9 cellular contexts compared by ENCODE assay signal in genomic region chr11:102268985-102269470, GRCh38. TPM values are rescaled to one million over a fixed set of nuclear protein-coding genes. Genes with fewer than 3 reads are reported as not detected.
DNase-seq lines count a peak whose midpoint lies in the region; ATAC-seq and TF ChIP-seq lines count a peak whose summit lies in the region.
"Had no signal": no experiment of that assay in that cellular context is flagged by ENCODE, and none has a peak within 500 bp of the region (broad histone marks: within the 10 kb centered on the region; RNA-seq: fewer than 3 reads in every experiment).

No MANE protein-coding gene starts in this region.

- no peaks in the 10 kb centered on the region for H3K79me2 ChIP-seq in SK-N-SH (ENCODE audit: insufficient read depth)

- no peaks in the 10 kb centered on the region for H3K9me2 ChIP-seq in SK-N-SH

- ATAC-seq in SK-N-SH treated with all-trans-retinoic acid at 6 μM for 48 hours (no peak), GM21737 (IDR thresholded peaks at IDR 0.05; ENCODE audit: unreplicated experiment) (no peak)
- ATAC-seq in activated T-helper 17 cell treated with anti-CD3 and anti-CD28 coated beads, Interleukin-2, amount 50 U/mL, for 72 hours (replicated peaks), result no peak

- POLR2A ChIA-PET in SK-N-SH (lab: Yijun Ruan, JAX), result no interaction called here

- H3K4me1 ChIP-seq in SK-N-SH (ENCODE audit: control insufficient read depth in 1 of 2, insufficient read depth in 2 of 2, low read depth in 1 of 2, low read length in 1 of 2) (peaks cover 6 to 32% of the 10 kb centered on the region in 2 experiments), iPS-18a (ENCODE audit: control insufficient read depth, low read depth, low read length) (peaks cover 8% of the 10 kb centered on the region), suprapubic skin (peaks cover 33% of the 10 kb centered on the region)

- H3K9me3 ChIP-seq in SK-N-SH, result no peaks in the 10 kb centered on the region
- H3K9me3 ChIP-seq in iPS-18a (ENCODE audit: control insufficient read depth, low read depth, low read length), result no peaks in the 10 kb centered on the region
- H3K9me3 ChIP-seq in suprapubic skin, result no peaks in the 10 kb centered on the region

- H3K4me3 ChIP-seq in SK-N-SH (ENCODE audit: low read depth in 2 of 2, low read length in 1 of 2) (peak overlapping the region; percentile 35 to 52), iPS-18a (ENCODE audit: low read length) (peak overlapping the region; percentile 59), suprapubic skin (peak overlapping the region; percentile 54)

- no peak for TF ChIP-seq RAD21 in SK-N-SH (IDR thresholded peaks at IDR 0.05; ENCODE audit: low read length)

- peak overlapping the region; percentile 88 for H3K4me3 Mint-ChIP-seq in activated T-helper 17 cell treated with anti-CD3 and anti-CD28 coated beads, Interleukin-2, amount 50 U/mL, for 72 hours

- H3K4me1 Mint-ChIP-seq in activated T-helper 17 cell treated with anti-CD3 and anti-CD28 coated beads, Interleukin-2, amount 50 U/mL, for 72 hours, result peaks cover 25% of the 10 kb centered on the region

- H3K27ac ChIP-seq in SK-N-SH (ENCODE audit: low read depth in 2 of 2, low read length in 1 of 2) (peak overlapping the region; percentile 5 to 40; a peak in 2 of 4 replicates), iPS-18a (ENCODE audit: low read length) (no peak overlapping the region), suprapubic skin (peak overlapping the region; percentile 94)

- TF ChIP-seq POLR2A in suprapubic skin (IDR thresholded peaks at IDR 0.05), result no peak

- H3K9ac ChIP-seq in SK-N-SH, result no peak overlapping the region
- no peak overlapping the region for H3K9ac ChIP-seq in iPS-18a (ENCODE audit: low read length)

- H3K36me3 ChIP-seq in SK-N-SH (replicated peaks in 1 of 2; ENCODE audit: control insufficient read depth in 1 of 2, insufficient read depth in 2 of 2, low read length in 1 of 2), result no peaks in the 10 kb centered on the region
- no peaks in the 10 kb centered on the region for H3K36me3 ChIP-seq in iPS-18a (ENCODE audit: control insufficient read depth, low read depth, low read length)
- no peaks in the 10 kb centered on the region for H3K36me3 ChIP-seq in suprapubic skin

- DNase-seq in SK-N-SH (no peak), suprapubic skin (ENCODE audit: low spot score in 2 of 2) (no peak), NCI-H524 treated with DMSO at 0.1 percent for 48 hours (lab: John Stamatoyannopoulos, UW) (no peak), NCI-H2196 (lab: John Stamatoyannopoulos, UW; ENCODE audit: unreplicated experiment) (no peak)
- DNase-seq: NCI-H510A treated with DMSO at 0.1 percent for 48 hours had no signal

- peak overlapping the region; percentile 85 for H3K27ac Mint-ChIP-seq in activated T-helper 17 cell treated with anti-CD3 and anti-CD28 coated beads, Interleukin-2, amount 50 U/mL, for 72 hours

- 4% methylated on average over 6 of the region's 6 CpGs for WGBS in SK-N-SH (ENCODE audit: low lambda C conversion rate)
- WGBS in suprapubic skin, result 13% methylated on average over 6 of the region's 6 CpGs

- H2AFZ ChIP-seq in SK-N-SH (ENCODE audit: low read depth), result peak overlapping the region; percentile 48; the same call in 1 of the 2 replicates

- H3F3A ChIP-seq in SK-N-SH (replicated peaks; ENCODE audit: insufficient read depth), result peaks cover 43% of the 10 kb centered on the region

- CTCF ChIA-PET in SK-N-SH (lab: Yijun Ruan, JAX), result interaction anchor here (0.8 to 3.3 kb wide), 10 partner anchors 11 to 261 kb away, joined by 3 to 14 read pairs (median 5); no protein-coding TSS in a partner anchor

- no peaks in the 10 kb centered on the region for H4K20me1 ChIP-seq in SK-N-SH (ENCODE audit: insufficient read depth)

- H3K27me3 ChIP-seq in SK-N-SH (ENCODE audit: insufficient read depth) (no peaks in the 10 kb centered on the region), iPS-18a (ENCODE audit: control insufficient read depth, insufficient read depth, low read length) (peaks cover 5% of the 10 kb centered on the region), suprapubic skin (no peaks in the 10 kb centered on the region)

- TF ChIP-seq CTCF in SK-N-SH (IDR thresholded peaks at IDR 0.05) (no peak), suprapubic skin (IDR thresholded peaks at IDR 0.05) (no peak)

- no peaks in the 10 kb centered on the region for H3K36me3 Mint-ChIP-seq in activated T-helper 17 cell treated with anti-CD3 and anti-CD28 coated beads, Interleukin-2, amount 50 U/mL, for 72 hours (ENCODE audit: low read depth)

- H3K9me3 Mint-ChIP-seq in activated T-helper 17 cell treated with anti-CD3 and anti-CD28 coated beads, Interleukin-2, amount 50 U/mL, for 72 hours, result no peaks in the 10 kb centered on the region

- no peaks in the 10 kb centered on the region for H3K27me3 Mint-ChIP-seq in activated T-helper 17 cell treated with anti-CD3 and anti-CD28 coated beads, Interleukin-2, amount 50 U/mL, for 72 hours

- peak overlapping the region; percentile 73 for H3K4me2 ChIP-seq in SK-N-SH

- no peak for TF ChIP-seq EP300 in SK-N-SH (IDR thresholded peaks at IDR 0.05; ENCODE audit: borderline replicate concordance in 1 of 2, low read depth in 1 of 2, low read length in 1 of 2)
- no peak for TF ChIP-seq EP300 in suprapubic skin (IDR thresholded peaks at IDR 0.05)

TF ChIP-seq in SK-N-SH, 30 proteins besides CTCF, POLR2A, EP300 and RAD21 (continues in another document):
- no peak for TF ChIP-seq POLR2AphosphoS5 (IDR thresholded peaks at IDR 0.05; ENCODE audit: low read depth, low read length)
- TF ChIP-seq RXRA (IDR thresholded peaks at IDR 0.05; ENCODE audit: borderline replicate concordance, low read depth), result no peak
- TF ChIP-seq RFX5 (IDR thresholded peaks at IDR 0.05; ENCODE audit: low read length), result no peak
- no peak for TF ChIP-seq USF1 (IDR thresholded peaks at IDR 0.05; ENCODE audit: borderline replicate concordance, low read depth)
- TF ChIP-seq FOXM1 (IDR thresholded peaks at IDR 0.05; ENCODE audit: low read depth), result no peak
- TF ChIP-seq ELF1 (IDR thresholded peaks at IDR 0.05), result no peak
- TF ChIP-seq, protein P1, sequence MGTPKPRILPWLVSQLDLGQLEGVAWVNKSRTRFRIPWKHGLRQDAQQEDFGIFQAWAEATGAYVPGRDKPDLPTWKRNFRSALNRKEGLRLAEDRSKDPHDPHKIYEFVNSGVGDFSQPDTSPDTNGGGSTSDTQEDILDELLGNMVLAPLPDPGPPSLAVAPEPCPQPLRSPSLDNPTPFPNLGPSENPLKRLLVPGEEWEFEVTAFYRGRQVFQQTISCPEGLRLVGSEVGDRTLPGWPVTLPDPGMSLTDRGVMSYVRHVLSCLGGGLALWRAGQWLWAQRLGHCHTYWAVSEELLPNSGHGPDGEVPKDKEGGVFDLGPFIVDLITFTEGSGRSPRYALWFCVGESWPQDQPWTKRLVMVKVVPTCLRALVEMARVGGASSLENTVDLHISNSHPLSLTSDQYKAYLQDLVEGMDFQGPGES (IDR thresholded peaks at IDR 0.05; ENCODE audit: low read depth, low read length), result no peak
- no peak for TF ChIP-seq NFIC (IDR thresholded peaks at IDR 0.05; ENCODE audit: borderline replicate concordance)
- TF ChIP-seq FOSL2 (IDR thresholded peaks at IDR 0.05; ENCODE audit: borderline replicate concordance, low read depth), result no peak

TF ChIP-seq in SK-N-SH treated with all-trans-retinoic acid at 6 μM for 48 hours, 23 proteins besides CTCF, POLR2A, EP300 and RAD21:
- TF ChIP-seq SNAI2 (CRISPR knock-in tag; IDR thresholded peaks at IDR 0.05) (no peak), RARB (CRISPR knock-in tag; IDR thresholded peaks at IDR 0.05) (no peak), GLIS3 (CRISPR knock-in tag; IDR thresholded peaks at IDR 0.05) (no peak)

RNA-seq across cellular contexts. Expression of gene BIRC3, which starts 48.3 kb away (rescaled TPM):
- polyA plus RNA-seq in SK-N-SH (2012; rRNA removed), result 0.46 and 0.62 TPM in 2 replicates
- 0.66 and 0.93 TPM in 2 replicates for polyA plus RNA-seq in SK-N-SH (2012; cell fraction: cytosol; rRNA removed)
- polyA plus RNA-seq in SK-N-SH (2012; cell fraction: nucleus; rRNA removed), result 0.26 and 0.57 TPM in 2 replicates
- total RNA-seq in activated T-helper 17 cell treated with anti-CD3 and anti-CD28 coated beads, Interleukin-2, amount 50 U/mL, for 72 hours, result 100 to 1,000 TPM; 124 to 355 TPM
- total RNA-seq in suprapubic skin, result 10 to 100 TPM in 3 of 4 donors, 1 to 10 TPM in 1; 4.0 to 18.2 (median 10.7) TPM

Comparison
In these comparisons a context has a peak if more than half of its experiments do, and no peak if none do; other contexts are left out.
1. RNA of gene BIRC3, which starts 48.3 kb away (total RNA-seq): 124 to 355 TPM in activated T-helper 17 cell treated with anti-CD3 and anti-CD28 coated beads, Interleukin-2, amount 50 U/mL, for 72 hours; 4.0 to 18.2 TPM in suprapubic skin; every median in the first group is over 4 times any median in the second.
2. Peak in every context shown above with its lines, with median percentiles within 50 percentile points of each other: H3K4me3 ChIP-seq.